Comparison of ENCODE assay signal across 8 cellular contexts in the genomic region with DNA sequence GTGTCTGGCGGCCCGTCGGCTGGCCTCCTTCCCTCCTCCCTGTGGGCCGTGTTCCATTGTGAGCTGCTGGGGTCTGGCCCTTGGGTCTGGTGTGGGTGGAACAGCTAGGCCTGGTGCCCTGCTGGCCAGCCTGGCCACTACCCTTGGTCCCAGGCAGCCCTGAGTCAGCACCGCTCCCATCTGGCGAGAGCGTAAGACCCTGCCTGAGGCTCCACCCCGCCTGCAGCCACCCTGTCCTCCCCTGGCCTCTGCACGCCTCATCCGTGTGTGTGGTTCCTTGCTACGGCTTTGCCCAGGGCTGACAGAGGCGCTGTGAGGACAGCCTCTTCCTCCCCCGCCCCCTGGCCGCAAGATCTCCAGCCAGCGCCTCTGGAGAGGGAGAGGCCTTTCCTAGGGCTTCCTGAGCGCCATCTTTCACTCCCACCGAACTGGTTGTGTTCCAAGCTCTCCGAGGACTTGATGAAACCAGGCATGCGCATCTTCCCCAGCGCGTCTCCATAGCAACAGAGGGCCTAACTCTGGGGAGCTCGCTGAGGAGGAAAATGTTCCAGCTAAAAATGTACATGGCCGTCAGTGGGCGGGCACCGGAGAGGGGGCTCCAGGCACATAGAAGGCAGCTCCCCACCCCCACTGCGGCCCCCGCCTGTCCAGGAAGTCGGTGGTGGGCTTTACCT.
A peak's percentile ranks its signal among the peaks of the same experiment; 100 is the strongest.
DNase-seq lines count a peak whose midpoint lies in the region; ATAC-seq and TF ChIP-seq lines count a peak whose summit lies in the region.

No MANE protein-coding gene starts in this region.

- H2BK12ac ChIP-seq in mesenchymal stem cell (ENCODE audit: low read length in 2 of 2), result peak overlapping the region; percentile 63 to 94

- TF ChIP-seq POLR2A in thyroid gland (IDR thresholded peaks at IDR 0.05), result no peak

- peaks cover 67% of the 10 kb centered on the region for H3K4me1 Mint-ChIP-seq in Calu3 (ENCODE audit: low read depth, unreplicated experiment)

- no peak for ATAC-seq in HG03469 (IDR thresholded peaks at IDR 0.05; ENCODE audit: unreplicated experiment)

- H2BK120ac ChIP-seq in mesenchymal stem cell (ENCODE audit: low read depth, low read length), result peak overlapping the region; percentile 76

- peak overlapping the region; percentile 8 for H3K4me3 Mint-ChIP-seq in Calu3 (ENCODE audit: low read depth, unreplicated experiment)

- no peak overlapping the region for H3K4me2 ChIP-seq in mesenchymal stem cell (ENCODE audit: low read length, poor library complexity, severe bottlenecking)

- H3K9me3 ChIP-seq in mesenchymal stem cell (ENCODE audit: control insufficient read depth, low read length), result no peaks in the 10 kb centered on the region
- no peaks in the 10 kb centered on the region for H3K9me3 ChIP-seq in thyroid gland

- H4K8ac ChIP-seq in mesenchymal stem cell (ENCODE audit: low read length), result peak overlapping the region; percentile 76

- no peak for TF ChIP-seq CTCF in Calu3 (IDR thresholded peaks at IDR 0.05; ENCODE audit: unreplicated experiment)
- TF ChIP-seq CTCF in thyroid gland (IDR thresholded peaks at IDR 0.05), result peak in 1 of 6 experiments; percentile 4

- H2AK5ac ChIP-seq in mesenchymal stem cell (ENCODE audit: low read length, severe bottlenecking), result peak overlapping the region; percentile 66

- H3K36me3 ChIP-seq in mesenchymal stem cell (ENCODE audit: control insufficient read depth in 1 of 2, insufficient read depth in 2 of 2, low read depth in 1 of 2, low read length in 2 of 2), result peaks cover 32 to 38% of the 10 kb centered on the region in 2 experiments
- H3K36me3 ChIP-seq in thyroid gland, result peaks cover 5 to 7% of the 10 kb centered on the region in 2 donors

- H3K27ac ChIP-seq in mesenchymal stem cell (ENCODE audit: low read length, poor library complexity, severe bottlenecking) (peak overlapping the region; percentile 79), thyroid gland (peak overlapping the region; percentile 54 to 96 (median 91))

- peak overlapping the region; percentile 97 for H4K91ac ChIP-seq in mesenchymal stem cell (ENCODE audit: low read length)

- peak overlapping the region; percentile 38 for H2BK15ac ChIP-seq in mesenchymal stem cell (ENCODE audit: low read depth, poor library complexity, severe bottlenecking)

- no peaks in the 10 kb centered on the region for H3K27me3 ChIP-seq in mesenchymal stem cell (ENCODE audit: control insufficient read depth in 1 of 2, insufficient read depth in 1 of 2, low read length in 2 of 2)
- H3K27me3 ChIP-seq in thyroid gland, result no peaks in the 10 kb centered on the region

- H2AFZ ChIP-seq in mesenchymal stem cell (ENCODE audit: low read depth, low read length), result no peak overlapping the region

- peaks cover 61% of the 10 kb centered on the region for H3K36me3 Mint-ChIP-seq in Calu3 (ENCODE audit: insufficient read depth, unreplicated experiment)

- peak overlapping the region in 1 of 2 experiments; percentile 10 for H3K14ac ChIP-seq in mesenchymal stem cell (ENCODE audit: low read length in 2 of 2)

- no peak overlapping the region for H3K23ac ChIP-seq in mesenchymal stem cell (ENCODE audit: low read length in 2 of 2)

- H3K4ac ChIP-seq in mesenchymal stem cell (ENCODE audit: low read depth in 1 of 2, low read length in 2 of 2), result peak overlapping the region; percentile 93 to 97

- H3K4me3 ChIP-seq in mesenchymal stem cell (ENCODE audit: insufficient read depth in 1 of 2, low read depth in 1 of 2, low read length in 2 of 2) (peak overlapping the region in 1 of 2 experiments; percentile 17), thyroid gland (replicated peaks in 1 of 3) (no peak overlapping the region)

- H3K4me1 ChIP-seq in mesenchymal stem cell (ENCODE audit: control insufficient read depth, insufficient read depth, low read depth, low read length) (peaks cover 57% of the 10 kb centered on the region), thyroid gland (peaks cover 38 to 83% of the 10 kb centered on the region in 2 donors)

- peak overlapping the region; percentile 89 for H3K27ac Mint-ChIP-seq in Calu3 (ENCODE audit: unreplicated experiment)

- H3K27me3 Mint-ChIP-seq in Calu3 (ENCODE audit: unreplicated experiment), result no peaks in the 10 kb centered on the region

- H3K9me3 Mint-ChIP-seq in Calu3 (ENCODE audit: low read depth, unreplicated experiment), result no peaks in the 10 kb centered on the region

- 88% methylated on average over 27 of the region's 28 CpGs for WGBS in mesenchymal stem cell
- 62 to 80% methylated on average over 17 to 26 of the region's 28 CpGs for WGBS in thyroid gland, 2 donors

- peaks cover 10% of the 10 kb centered on the region for H3K79me1 ChIP-seq in mesenchymal stem cell (replicated peaks; ENCODE audit: low read length, poor library complexity, severe bottlenecking)

- no TSS peak for BruUV-seq in Calu3 (replicated peaks; lab: Mats Ljungman, UMichigan)

- intact Hi-C loops in Calu3 (cut with micrococcal nuclease; ENCODE audit: unreplicated experiment), result no loop called here
- intact Hi-C loops in thyroid gland (cut with DNase I), result no loop called here

- peak overlapping the region; percentile 78 to 89 for H3K18ac ChIP-seq in mesenchymal stem cell (ENCODE audit: low read depth in 1 of 2, low read length in 2 of 2)

- DNase-seq in Calu3 (no peak), NCI-H2227 (lab: John Stamatoyannopoulos, UW; ENCODE audit: unreplicated experiment) (peak; percentile 96), cerebellum (ENCODE audit: low spot score) (peak; percentile 95), mesenchymal stem cell (peak; percentile 82), thyroid gland (peak; percentile 56 to 58), NCI-H2081 treated with DMSO at 0.1 percent for 48 hours (lab: John Stamatoyannopoulos, UW) (no peak)
- no peak for DNase-seq in stimulated activated CD4-positive, alpha-beta T cell treated with anti-CD3 and anti-CD28 coated beads, Interleukin-4, amount 100 ng/mL, for 4 hours

- peak overlapping the region; percentile 89 for H3K9ac ChIP-seq in mesenchymal stem cell (ENCODE audit: low read length)

- peak overlapping the region; percentile 39 for H2BK5ac ChIP-seq in mesenchymal stem cell (ENCODE audit: low read depth, low read length, poor library complexity, severe bottlenecking)

- CTCF ChIA-PET in Calu3 (lab: Charles Lee), result no interaction called here

Comparison
In these comparisons a context has a peak if more than half of its experiments do, and no peak if none do; other contexts are left out.
1. DNase-seq: peak in NCI-H2227 (single experiment), cerebellum (single experiment), mesenchymal stem cell (single experiment) and thyroid gland (2 of 2); none in Calu3 (single experiment), NCI-H2081 treated with DMSO at 0.1 percent for 48 hours (single experiment) and stimulated activated CD4-positive, alpha-beta T cell treated with anti-CD3 and anti-CD28 coated beads, Interleukin-4, amount 100 ng/mL, for 4 hours (0 of 2).